Comparison of ENCODE assay signal across 8 cellular contexts in the genomic region with DNA sequence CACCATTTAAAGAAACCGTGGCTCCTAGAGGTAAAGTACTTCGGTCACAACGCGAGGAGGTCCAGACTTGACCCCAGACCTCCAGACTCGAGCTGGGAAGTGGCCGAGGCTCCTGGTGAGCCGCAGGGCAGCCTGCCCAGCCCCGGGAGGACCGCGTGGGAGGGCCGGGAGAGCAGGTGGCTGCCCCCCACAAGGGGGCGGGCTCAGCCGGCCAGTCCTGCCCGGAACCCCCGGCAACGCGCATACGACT. TPM values are rescaled to one million over a fixed set of nuclear protein-coding genes. Genes with fewer than 3 reads are reported as not detected.
A peak's percentile ranks its signal among the peaks of the same experiment; 100 is the strongest.
DNase-seq lines count a peak whose midpoint lies in the region; ATAC-seq, FAIRE-seq and TF ChIP-seq lines count a peak whose summit lies in the region.

Gene SLC27A2 (plus strand): TSS at position 214 of the 250 bp plus-strand sequence. CDS start 232 bp downstream, outside the sequence.

- H3K36me3 ChIP-seq in MG63 (no peaks in the 10 kb centered on the region), kidney (ENCODE audit: control insufficient read depth in 1 of 2, insufficient read depth in 2 of 2, low read length in 2 of 2) (no peaks in the 10 kb centered on the region), subcutaneous abdominal adipose tissue (ENCODE audit: control insufficient read depth in 5 of 5, insufficient read depth in 5 of 5, low read length in 5 of 5) (no peaks in the 10 kb centered on the region)

- peaks cover 24% of the 10 kb centered on the region for H3K27me3 ChIP-seq in MG63
- peaks cover 0 to 24% (median 11%) of the 10 kb centered on the region in 5 donors for H3K27me3 ChIP-seq in subcutaneous abdominal adipose tissue (ENCODE audit: control insufficient read depth in 5 of 5, insufficient read depth in 4 of 5, low read length in 5 of 5)

- intact Hi-C loops in kidney (cut with DNase I): no loop called here

- H3K9me3 ChIP-seq in MG63: no peaks in the 10 kb centered on the region
- no peaks in the 10 kb centered on the region for H3K9me3 ChIP-seq in kidney (ENCODE audit: control insufficient read depth in 1 of 2, low read length in 2 of 2)
- no peaks in the 10 kb centered on the region for H3K9me3 ChIP-seq in subcutaneous abdominal adipose tissue (ENCODE audit: control insufficient read depth in 5 of 5, low read length in 5 of 5)

- H3K9ac ChIP-seq in kidney (ENCODE audit: low read length in 2 of 2) (peak within 1 kb of the TSS in 1 of 2 donors; percentile 72), subcutaneous abdominal adipose tissue (ENCODE audit: low read length in 5 of 5) (peak within 1 kb of the TSS in 2 of 5 donors; percentile 7 to 39)

- peak within 1 kb of the TSS; percentile 59 to 79 for H3K27ac ChIP-seq in kidney (ENCODE audit: low read depth in 2 of 2, low read length in 2 of 2)
- H3K27ac ChIP-seq in subcutaneous abdominal adipose tissue (ENCODE audit: low read depth, low read length): no peak within 1 kb of the TSS

- FAIRE-seq in kidney (lab: Jason Lieb, UNC): no peak

- TF ChIP-seq CTCF in kidney (IDR thresholded peaks at IDR 0.05; ENCODE audit: borderline replicate concordance, extremely low read depth, insufficient read depth): peak; percentile 35

- peak; percentile 55 for ATAC-seq in GM21390 (IDR thresholded peaks at IDR 0.05; ENCODE audit: unreplicated experiment)
- ATAC-seq in GM18520 (IDR thresholded peaks at IDR 0.05; ENCODE audit: unreplicated experiment): no peak

- peak within 1 kb of the TSS; percentile 38 for H3K4me3 ChIP-seq in MG63
- peak within 1 kb of the TSS; percentile 60 to 81 for H3K4me3 ChIP-seq in kidney (ENCODE audit: low read length in 2 of 2)
- H3K4me3 ChIP-seq in subcutaneous abdominal adipose tissue (ENCODE audit: low read depth in 1 of 5, low read length in 5 of 5): peak within 1 kb of the TSS; percentile 33 to 78 (median 77)

- H3K4me1 ChIP-seq in kidney (ENCODE audit: control insufficient read depth in 1 of 2, insufficient read depth in 1 of 2, low read depth in 1 of 2, low read length in 2 of 2): peaks cover 0 to 3% of the 10 kb centered on the region in 2 donors
- H3K4me1 ChIP-seq in subcutaneous abdominal adipose tissue (ENCODE audit: control insufficient read depth in 5 of 5, insufficient read depth in 5 of 5, low read length in 5 of 5): peaks cover 0 to 21% (median 15%) of the 10 kb centered on the region in 5 donors

- DNase-seq in DMS79 (lab: John Stamatoyannopoulos, UW): peak; percentile 19
- no peak for DNase-seq in MG63
- DNase-seq in amniotic epithelial cell (ENCODE audit: low read depth): peak; percentile 8
- no peak for DNase-seq in kidney
- no peak for DNase-seq in stimulated activated CD8-positive, alpha-beta memory T cell treated with anti-CD3 and anti-CD28 coated beads, Interleukin-4, amount 100 ng/mL, for 48 hours

RNA-seq across cellular contexts. Expression of gene SLC27A2, which starts in this region (rescaled TPM):
- total RNA-seq in MG63 (2014; rRNA removed; shearing (Covaris generic); ENCODE audit: low replicate concordance): 0.03 TPM in 1 of 2 replicates, not detected in the other
- total RNA-seq in kidney: 26.5 TPM
- 31.2 TPM for polyA plus RNA-seq in kidney (ENCODE audit: insufficient read depth, low read depth, low replicate concordance)

Comparison
In these comparisons a context has a peak if more than half of its experiments do, and no peak if none do; other contexts are left out.
1. RNA of gene SLC27A2 (total RNA-seq): 26.5 TPM in kidney (single experiment); 0.03 TPM in MG63; every median in the first group is over 10 times any median in the second.
2. DNase-seq: peak in DMS79 (single experiment) and amniotic epithelial cell (single experiment); none in MG63 (single experiment), kidney (single experiment) and stimulated activated CD8-positive, alpha-beta memory T cell treated with anti-CD3 and anti-CD28 coated beads, Interleukin-4, amount 100 ng/mL, for 48 hours (single experiment).
3. Peak in every context shown above with its lines, with median percentiles within 50 percentile points of each other: H3K4me3 ChIP-seq.